ENCODE assay signal across 1 cellular context in genomic region chr19:35963514-35963913, GRCh38.
TF ChIP-seq lines count a peak whose summit lies in the region.

No MANE protein-coding gene starts in this region.

TF ChIP-seq in H1, 55 proteins besides CTCF, POLR2A, EP300 and RAD21:
- TF ChIP-seq GABPA (IDR thresholded peaks at IDR 0.05; ENCODE audit: borderline replicate concordance, insufficient read depth, low read length) (no peak), SP1 (IDR thresholded peaks at IDR 0.05; ENCODE audit: low read depth, low read length) (no peak), SIX5 (IDR thresholded peaks at IDR 0.05; ENCODE audit: low read depth, low read length) (no peak), YY1 (IDR thresholded peaks at IDR 0.05; ENCODE audit: low read depth, low read length) (no peak), MAX (IDR thresholded peaks at IDR 0.05) (peak; percentile 71), RXRA (IDR thresholded peaks at IDR 0.05; ENCODE audit: insufficient read depth, low read depth, low read length) (no peak), CBX5 (IDR thresholded peaks at IDR 0.05; ENCODE audit: low read depth, low read length) (no peak), GTF2F1 (IDR thresholded peaks at IDR 0.05; ENCODE audit: borderline replicate concordance, low read depth, low read length) (no peak), SIN3A (conservative IDR thresholded peaks at IDR 0.05 in 1 of 2, IDR thresholded peaks at IDR 0.05 in 1 of 2; ENCODE audit: low read depth in 1 of 2, low read length in 2 of 2) (peak; percentile 87 to 92; a peak in 3 of 4 replicates), JUND (IDR thresholded peaks at IDR 0.05; ENCODE audit: low read length) (no peak), TBP (IDR thresholded peaks at IDR 0.05; ENCODE audit: low read depth, low read length) (no peak)
